In genomic region chr22:46296257-46297150, GRCh38 we compare ENCODE assay signal across 8 cellular contexts. TPM values are rescaled to one million over a fixed set of nuclear protein-coding genes. Genes with fewer than 3 reads are reported as not detected.
DNase-seq lines count a peak whose midpoint lies in the region; TF ChIP-seq lines count a peak whose summit lies in the region.

Gene GTSE1 (plus strand): TSS chr22:46296870. CDS start chr22:46297401, 531 bp downstream.

- no peaks in the 10 kb centered on the region for H3K9me3 ChIP-seq in SK-N-MC (ENCODE audit: low read depth, low read length)

- DNase-seq in GM04504 (ENCODE audit: low read depth): peak; percentile 93
- peak; percentile 96 for DNase-seq in HFFc6
- peak; percentile 99 for DNase-seq in NB4 (ENCODE audit: low read depth)
- peak; percentile 73 for DNase-seq in SK-N-MC (ENCODE audit: low read depth, low spot score)
- peak; percentile 95 for DNase-seq in activated naive CD4-positive, alpha-beta T cell treated with anti-CD3 and anti-CD28 coated beads, Interleukin-2, amount 50 U/mL, for 16 hours
- DNase-seq in germinal center (ENCODE audit: low spot score): peak; percentile 99
- DNase-seq in nucleus accumbens (lab: John Stamatoyannopoulos, UW): peak; percentile 63 to 98 (median 94)

- peak within 1 kb of the TSS; percentile 93 for H3K4me3 Mint-ChIP-seq in HFFc6

- peak within 1 kb of the TSS; percentile 75 for H3K27ac ChIP-seq in SK-N-MC
- H3K27ac ChIP-seq in temporal lobe (ENCODE audit: low read depth, low read length): peak within 1 kb of the TSS; percentile 84

- peaks cover 6% of the 10 kb centered on the region for H3K27me3 Mint-ChIP-seq in HFFc6 (ENCODE audit: insufficient read depth)

- H3K36me3 Mint-ChIP-seq in HFFc6 (ENCODE audit: low read depth): peaks cover 37% of the 10 kb centered on the region

- H3K4me1 Mint-ChIP-seq in HFFc6 (ENCODE audit: low read depth): peaks cover 61% of the 10 kb centered on the region

- H3K9ac ChIP-seq in SK-N-MC (ENCODE audit: insufficient read length): peak within 1 kb of the TSS; percentile 78

- peak within 1 kb of the TSS; percentile 96 for H3K27ac Mint-ChIP-seq in HFFc6

- H3K36me3 ChIP-seq in SK-N-MC (ENCODE audit: insufficient read depth, low read length): peaks cover 29% of the 10 kb centered on the region

- TF ChIP-seq POLR2A in NB4 (IDR thresholded peaks at IDR 0.05; ENCODE audit: extremely low read depth, insufficient read length): peak; percentile 59

- TF ChIP-seq CTCF in HFFc6 (IDR thresholded peaks at IDR 0.05): peak; percentile 32
- TF ChIP-seq CTCF in NB4 (IDR thresholded peaks at IDR 0.05; ENCODE audit: low read depth, low read length): no peak

- H3K9me3 Mint-ChIP-seq in HFFc6: no peaks in the 10 kb centered on the region; the same call in 1 of the 2 replicates

- peak within 1 kb of the TSS; percentile 68 for H3K4me3 ChIP-seq in NB4 (ENCODE audit: low read depth, low read length)
- peak within 1 kb of the TSS; percentile 96 for H3K4me3 ChIP-seq in SK-N-MC

RNA-seq across cellular contexts. Expression of gene GTSE1, which starts in this region (rescaled TPM):
- total RNA-seq in HFFc6 (2021; fragmentation: NEBNext Ultra II Directional; extraction: Animal tissue kit (Norgen Biotek cat#: 25700)): 10 to 100 TPM; 12.4 to 30.5 (median 27.9) TPM
- 1.7 TPM for total RNA-seq in temporal lobe

Comparison
In these comparisons a context has a peak if more than half of its experiments do, and no peak if none do; other contexts are left out.
1. Peak in every context shown above with its lines: DNase-seq, H3K4me3 ChIP-seq and H3K27ac ChIP-seq.